Comparison of ENCODE assay signal across 1 cellular context in the genomic region with DNA sequence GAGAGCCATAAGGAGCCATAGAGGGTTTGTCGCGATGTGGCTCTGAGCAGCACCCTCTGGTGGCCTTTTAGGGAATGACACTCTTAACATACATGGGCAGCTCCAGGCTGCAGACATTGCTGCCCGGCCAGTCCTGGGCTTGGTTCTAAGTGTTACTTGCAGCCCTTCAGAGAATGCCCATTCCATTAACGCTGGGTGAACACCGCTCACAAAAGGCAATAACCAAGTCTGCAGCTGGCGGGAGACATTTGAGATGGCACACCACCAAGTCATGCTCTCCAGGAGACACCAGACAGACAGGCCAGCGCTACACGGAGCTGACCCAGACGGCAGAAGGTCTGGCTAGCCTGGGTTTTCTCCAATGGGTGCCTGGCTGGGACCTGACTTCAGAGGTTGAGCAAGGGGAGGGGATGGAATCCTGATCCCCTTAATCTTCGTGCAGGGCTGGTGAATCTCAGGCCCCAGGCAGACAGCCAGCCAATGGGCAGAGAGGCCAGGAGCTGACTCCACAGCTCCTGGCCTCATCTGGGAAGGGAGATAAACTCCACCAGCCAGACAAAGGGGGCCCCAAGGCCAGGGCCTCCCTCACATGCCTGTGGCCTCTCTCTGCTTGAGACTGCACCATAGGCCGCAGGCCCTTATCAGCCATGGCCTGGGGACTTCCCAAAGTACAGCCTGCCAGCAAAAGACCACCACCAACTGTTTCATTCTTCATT.
TF ChIP-seq lines count a peak whose summit lies in the region.

No MANE protein-coding gene starts in this region.

TF ChIP-seq in HepG2, 621 proteins besides CTCF, POLR2A, EP300 and RAD21 (continued from another document and continues in another):
- TF ChIP-seq, protein P1, sequence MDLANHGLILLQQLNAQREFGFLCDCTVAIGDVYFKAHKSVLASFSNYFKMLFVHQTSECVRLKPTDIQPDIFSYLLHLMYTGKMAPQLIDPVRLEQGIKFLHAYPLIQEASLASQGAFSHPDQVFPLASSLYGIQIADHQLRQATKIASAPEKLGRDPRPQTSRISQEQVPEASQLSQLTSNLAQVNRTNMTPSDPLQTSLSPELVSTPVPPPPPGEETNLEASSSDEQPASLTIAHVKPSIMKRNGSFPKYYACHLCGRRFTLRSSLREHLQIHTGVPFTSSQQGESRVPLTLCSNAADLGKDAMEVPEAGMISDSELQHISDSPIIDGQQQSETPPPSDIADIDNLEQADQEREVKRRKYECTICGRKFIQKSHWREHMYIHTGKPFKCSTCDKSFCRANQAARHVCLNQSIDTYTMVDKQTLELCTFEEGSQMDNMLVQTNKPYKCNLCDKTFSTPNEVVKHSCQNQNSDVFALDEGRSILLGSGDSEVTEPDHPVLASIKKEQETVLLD (CRISPR knock-in tag; IDR thresholded peaks at IDR 0.05; ENCODE audit: low read depth): no peak
- TF ChIP-seq ZSCAN30 (CRISPR knock-in tag; IDR thresholded peaks at IDR 0.05): no peak
- TF ChIP-seq ATF7-NPFF (CRISPR knock-in tag; IDR thresholded peaks at IDR 0.05; ENCODE audit: low read depth): peak; percentile 56; the same call in 1 of the 2 replicates
- no peak for TF ChIP-seq TBX3 (IDR thresholded peaks at IDR 0.05; ENCODE audit: borderline replicate concordance)
- 0 out of 2 replicates have a peak, but pooled peaks have one; percentile 61 for TF ChIP-seq ZSCAN20 (CRISPR knock-in tag; IDR thresholded peaks at IDR 0.05; ENCODE audit: borderline replicate concordance)
- TF ChIP-seq ONECUT2 (CRISPR knock-in tag; IDR thresholded peaks at IDR 0.05): no peak
- no peak for TF ChIP-seq FOXA1 (IDR thresholded peaks at IDR 0.05)
- no peak for TF ChIP-seq FOXA1 (CRISPR knock-in tag; IDR thresholded peaks at IDR 0.05)
- TF ChIP-seq ZMYM4 (CRISPR knock-in tag; IDR thresholded peaks at IDR 0.05): peak; percentile 75
- no peak for TF ChIP-seq ZNF773 (CRISPR knock-in tag; IDR thresholded peaks at IDR 0.05; ENCODE audit: borderline replicate concordance)
- TF ChIP-seq ZNF432 (CRISPR knock-in tag; IDR thresholded peaks at IDR 0.05; ENCODE audit: borderline replicate concordance): no peak
- peak; percentile 68; the same call in 1 of the 2 replicates for TF ChIP-seq MYC (CRISPR knock-in tag; IDR thresholded peaks at IDR 0.05; ENCODE audit: borderline replicate concordance)
- TF ChIP-seq NR1H2 (CRISPR knock-in tag; IDR thresholded peaks at IDR 0.05; ENCODE audit: borderline replicate concordance, low read depth): no peak
- no peak; the same call in 1 of the 2 replicates for TF ChIP-seq ZMAT3 (CRISPR knock-in tag; conservative IDR thresholded peaks at IDR 0.05)
- TF ChIP-seq CCAR2 (optimal IDR thresholded peaks at IDR 0.05; ENCODE audit: low read depth, low read length): no peak
- no peak for TF ChIP-seq RFXANK (CRISPR knock-in tag; IDR thresholded peaks at IDR 0.05)
- TF ChIP-seq REXO4 (CRISPR knock-in tag; IDR thresholded peaks at IDR 0.05; ENCODE audit: borderline replicate concordance): no peak
- TF ChIP-seq, protein P2, sequence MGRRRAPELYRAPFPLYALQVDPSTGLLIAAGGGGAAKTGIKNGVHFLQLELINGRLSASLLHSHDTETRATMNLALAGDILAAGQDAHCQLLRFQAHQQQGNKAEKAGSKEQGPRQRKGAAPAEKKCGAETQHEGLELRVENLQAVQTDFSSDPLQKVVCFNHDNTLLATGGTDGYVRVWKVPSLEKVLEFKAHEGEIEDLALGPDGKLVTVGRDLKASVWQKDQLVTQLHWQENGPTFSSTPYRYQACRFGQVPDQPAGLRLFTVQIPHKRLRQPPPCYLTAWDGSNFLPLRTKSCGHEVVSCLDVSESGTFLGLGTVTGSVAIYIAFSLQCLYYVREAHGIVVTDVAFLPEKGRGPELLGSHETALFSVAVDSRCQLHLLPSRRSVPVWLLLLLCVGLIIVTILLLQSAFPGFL (CRISPR knock-in tag; IDR thresholded peaks at IDR 0.05): no peak
- no peak for TF ChIP-seq GTF3A (CRISPR knock-in tag; conservative IDR thresholded peaks at IDR 0.05)
- no peak for TF ChIP-seq ZNF562 (CRISPR knock-in tag; IDR thresholded peaks at IDR 0.05; ENCODE audit: borderline replicate concordance)
- no peak for TF ChIP-seq JDP2 (CRISPR knock-in tag; IDR thresholded peaks at IDR 0.05; ENCODE audit: borderline replicate concordance)
- TF ChIP-seq, protein P3, sequence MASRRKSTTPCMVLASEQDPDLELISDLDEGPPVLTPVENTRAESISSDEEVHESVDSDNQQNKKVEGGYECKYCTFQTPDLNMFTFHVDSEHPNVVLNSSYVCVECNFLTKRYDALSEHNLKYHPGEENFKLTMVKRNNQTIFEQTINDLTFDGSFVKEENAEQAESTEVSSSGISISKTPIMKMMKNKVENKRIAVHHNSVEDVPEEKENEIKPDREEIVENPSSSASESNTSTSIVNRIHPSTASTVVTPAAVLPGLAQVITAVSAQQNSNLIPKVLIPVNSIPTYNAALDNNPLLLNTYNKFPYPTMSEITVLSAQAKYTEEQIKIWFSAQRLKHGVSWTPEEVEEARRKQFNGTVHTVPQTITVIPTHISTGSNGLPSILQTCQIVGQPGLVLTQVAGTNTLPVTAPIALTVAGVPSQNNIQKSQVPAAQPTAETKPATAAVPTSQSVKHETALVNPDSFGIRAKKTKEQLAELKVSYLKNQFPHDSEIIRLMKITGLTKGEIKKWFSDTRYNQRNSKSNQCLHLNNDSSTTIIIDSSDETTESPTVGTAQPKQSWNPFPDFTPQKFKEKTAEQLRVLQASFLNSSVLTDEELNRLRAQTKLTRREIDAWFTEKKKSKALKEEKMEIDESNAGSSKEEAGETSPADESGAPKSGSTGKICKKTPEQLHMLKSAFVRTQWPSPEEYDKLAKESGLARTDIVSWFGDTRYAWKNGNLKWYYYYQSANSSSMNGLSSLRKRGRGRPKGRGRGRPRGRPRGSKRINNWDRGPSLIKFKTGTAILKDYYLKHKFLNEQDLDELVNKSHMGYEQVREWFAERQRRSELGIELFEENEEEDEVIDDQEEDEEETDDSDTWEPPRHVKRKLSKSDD (CRISPR knock-in tag; IDR thresholded peaks at IDR 0.05; ENCODE audit: low read depth): no peak
- 0 out of 2 replicates have a peak, but pooled peaks have one; percentile 46 for TF ChIP-seq KDM5B (CRISPR knock-in tag; IDR thresholded peaks at IDR 0.05; ENCODE audit: borderline replicate concordance)
- no peak for TF ChIP-seq ZNF563 (CRISPR knock-in tag; IDR thresholded peaks at IDR 0.05)
- TF ChIP-seq CENPX (CRISPR knock-in tag; IDR thresholded peaks at IDR 0.05): no peak
- no peak for TF ChIP-seq POLR2AphosphoS5 (IDR thresholded peaks at IDR 0.05; ENCODE audit: low read depth, low read length)
- TF ChIP-seq, protein P4, sequence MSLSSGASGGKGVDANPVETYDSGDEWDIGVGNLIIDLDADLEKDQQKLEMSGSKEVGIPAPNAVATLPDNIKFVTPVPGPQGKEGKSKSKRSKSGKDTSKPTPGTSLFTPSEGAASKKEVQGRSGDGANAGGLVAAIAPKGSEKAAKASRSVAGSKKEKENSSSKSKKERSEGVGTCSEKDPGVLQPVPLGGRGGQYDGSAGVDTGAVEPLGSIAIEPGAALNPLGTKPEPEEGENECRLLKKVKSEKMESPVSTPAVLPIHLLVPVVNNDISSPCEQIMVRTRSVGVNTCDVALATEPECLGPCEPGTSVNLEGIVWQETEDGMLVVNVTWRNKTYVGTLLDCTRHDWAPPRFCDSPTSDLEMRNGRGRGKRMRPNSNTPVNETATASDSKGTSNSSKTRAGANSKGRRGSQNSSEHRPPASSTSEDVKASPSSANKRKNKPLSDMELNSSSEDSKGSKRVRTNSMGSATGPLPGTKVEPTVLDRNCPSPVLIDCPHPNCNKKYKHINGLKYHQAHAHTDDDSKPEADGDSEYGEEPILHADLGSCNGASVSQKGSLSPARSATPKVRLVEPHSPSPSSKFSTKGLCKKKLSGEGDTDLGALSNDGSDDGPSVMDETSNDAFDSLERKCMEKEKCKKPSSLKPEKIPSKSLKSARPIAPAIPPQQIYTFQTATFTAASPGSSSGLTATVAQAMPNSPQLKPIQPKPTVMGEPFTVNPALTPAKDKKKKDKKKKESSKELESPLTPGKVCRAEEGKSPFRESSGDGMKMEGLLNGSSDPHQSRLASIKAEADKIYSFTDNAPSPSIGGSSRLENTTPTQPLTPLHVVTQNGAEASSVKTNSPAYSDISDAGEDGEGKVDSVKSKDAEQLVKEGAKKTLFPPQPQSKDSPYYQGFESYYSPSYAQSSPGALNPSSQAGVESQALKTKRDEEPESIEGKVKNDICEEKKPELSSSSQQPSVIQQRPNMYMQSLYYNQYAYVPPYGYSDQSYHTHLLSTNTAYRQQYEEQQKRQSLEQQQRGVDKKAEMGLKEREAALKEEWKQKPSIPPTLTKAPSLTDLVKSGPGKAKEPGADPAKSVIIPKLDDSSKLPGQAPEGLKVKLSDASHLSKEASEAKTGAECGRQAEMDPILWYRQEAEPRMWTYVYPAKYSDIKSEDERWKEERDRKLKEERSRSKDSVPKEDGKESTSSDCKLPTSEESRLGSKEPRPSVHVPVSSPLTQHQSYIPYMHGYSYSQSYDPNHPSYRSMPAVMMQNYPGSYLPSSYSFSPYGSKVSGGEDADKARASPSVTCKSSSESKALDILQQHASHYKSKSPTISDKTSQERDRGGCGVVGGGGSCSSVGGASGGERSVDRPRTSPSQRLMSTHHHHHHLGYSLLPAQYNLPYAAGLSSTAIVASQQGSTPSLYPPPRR (CRISPR knock-in tag; IDR thresholded peaks at IDR 0.05; ENCODE audit: borderline replicate concordance): no peak
- TF ChIP-seq ARNT2 (CRISPR knock-in tag; IDR thresholded peaks at IDR 0.05; ENCODE audit: low read depth): 0 out of 2 replicates have a peak, but pooled peaks have one; percentile 40
- no peak for TF ChIP-seq KDM6A (CRISPR knock-in tag; IDR thresholded peaks at IDR 0.05; ENCODE audit: low read depth)
- no peak for TF ChIP-seq TOE1 (CRISPR knock-in tag; IDR thresholded peaks at IDR 0.05)
- no peak; the same call in 1 of the 2 replicates for TF ChIP-seq ZNF766 (CRISPR knock-in tag; IDR thresholded peaks at IDR 0.05; ENCODE audit: borderline replicate concordance)
- no peak for TF ChIP-seq ZSCAN9 (CRISPR knock-in tag; IDR thresholded peaks at IDR 0.05; ENCODE audit: borderline replicate concordance)
- no peak for TF ChIP-seq NFYC (CRISPR knock-in tag; IDR thresholded peaks at IDR 0.05)
- no peak for TF ChIP-seq KLF16 (CRISPR knock-in tag; IDR thresholded peaks at IDR 0.05)
- no peak for TF ChIP-seq RXRA (CRISPR knock-in tag; IDR thresholded peaks at IDR 0.05)
- TF ChIP-seq, protein P5, sequence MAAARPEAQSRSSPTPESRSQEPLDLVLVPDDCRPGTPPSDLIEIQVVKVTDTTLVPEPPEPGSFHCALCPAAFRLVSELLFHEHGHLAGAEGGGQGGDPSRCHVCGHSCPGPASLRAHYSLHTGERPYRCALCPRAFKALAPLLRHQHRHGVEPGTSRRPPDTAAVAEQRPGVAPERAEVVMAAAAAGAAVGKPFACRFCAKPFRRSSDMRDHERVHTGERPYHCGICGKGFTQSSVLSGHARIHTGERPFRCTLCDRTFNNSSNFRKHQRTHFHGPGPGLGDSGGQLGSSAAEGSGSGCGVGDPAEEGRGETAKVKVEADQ (CRISPR knock-in tag; IDR thresholded peaks at IDR 0.05; ENCODE audit: borderline replicate concordance): no peak
- TF ChIP-seq, protein P6, sequence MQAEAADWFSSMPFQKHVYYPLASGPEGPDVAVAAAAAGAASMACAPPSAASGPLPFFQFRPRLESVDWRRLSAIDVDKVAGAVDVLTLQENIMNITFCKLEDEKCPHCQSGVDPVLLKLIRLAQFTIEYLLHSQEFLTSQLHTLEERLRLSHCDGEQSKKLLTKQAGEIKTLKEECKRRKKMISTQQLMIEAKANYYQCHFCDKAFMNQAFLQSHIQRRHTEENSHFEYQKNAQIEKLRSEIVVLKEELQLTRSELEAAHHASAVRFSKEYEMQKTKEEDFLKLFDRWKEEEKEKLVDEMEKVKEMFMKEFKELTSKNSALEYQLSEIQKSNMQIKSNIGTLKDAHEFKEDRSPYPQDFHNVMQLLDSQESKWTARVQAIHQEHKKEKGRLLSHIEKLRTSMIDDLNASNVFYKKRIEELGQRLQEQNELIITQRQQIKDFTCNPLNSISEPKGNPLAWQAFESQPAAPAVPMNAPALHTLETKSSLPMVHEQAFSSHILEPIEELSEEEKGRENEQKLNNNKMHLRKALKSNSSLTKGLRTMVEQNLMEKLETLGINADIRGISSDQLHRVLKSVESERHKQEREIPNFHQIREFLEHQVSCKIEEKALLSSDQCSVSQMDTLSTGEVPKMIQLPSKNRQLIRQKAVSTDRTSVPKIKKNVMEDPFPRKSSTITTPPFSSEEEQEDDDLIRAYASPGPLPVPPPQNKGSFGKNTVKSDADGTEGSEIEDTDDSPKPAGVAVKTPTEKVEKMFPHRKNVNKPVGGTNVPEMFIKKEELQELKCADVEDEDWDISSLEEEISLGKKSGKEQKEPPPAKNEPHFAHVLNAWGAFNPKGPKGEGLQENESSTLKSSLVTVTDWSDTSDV (CRISPR knock-in tag; IDR thresholded peaks at IDR 0.05): 0 out of 2 replicates have a peak, but pooled peaks have one; percentile 34
- TF ChIP-seq ZFP36 (IDR thresholded peaks at IDR 0.05; ENCODE audit: borderline replicate concordance, low read depth, low read length, partially characterized antibody): no peak
- TF ChIP-seq ARHGAP35 (CRISPR knock-in tag; IDR thresholded peaks at IDR 0.05; ENCODE audit: borderline replicate concordance): no peak
- TF ChIP-seq, protein P7, sequence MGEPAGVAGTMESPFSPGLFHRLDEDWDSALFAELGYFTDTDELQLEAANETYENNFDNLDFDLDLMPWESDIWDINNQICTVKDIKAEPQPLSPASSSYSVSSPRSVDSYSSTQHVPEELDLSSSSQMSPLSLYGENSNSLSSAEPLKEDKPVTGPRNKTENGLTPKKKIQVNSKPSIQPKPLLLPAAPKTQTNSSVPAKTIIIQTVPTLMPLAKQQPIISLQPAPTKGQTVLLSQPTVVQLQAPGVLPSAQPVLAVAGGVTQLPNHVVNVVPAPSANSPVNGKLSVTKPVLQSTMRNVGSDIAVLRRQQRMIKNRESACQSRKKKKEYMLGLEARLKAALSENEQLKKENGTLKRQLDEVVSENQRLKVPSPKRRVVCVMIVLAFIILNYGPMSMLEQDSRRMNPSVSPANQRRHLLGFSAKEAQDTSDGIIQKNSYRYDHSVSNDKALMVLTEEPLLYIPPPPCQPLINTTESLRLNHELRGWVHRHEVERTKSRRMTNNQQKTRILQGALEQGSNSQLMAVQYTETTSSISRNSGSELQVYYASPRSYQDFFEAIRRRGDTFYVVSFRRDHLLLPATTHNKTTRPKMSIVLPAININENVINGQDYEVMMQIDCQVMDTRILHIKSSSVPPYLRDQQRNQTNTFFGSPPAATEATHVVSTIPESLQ (CRISPR knock-in tag; conservative IDR thresholded peaks at IDR 0.05): no peak
- TF ChIP-seq, protein P8, sequence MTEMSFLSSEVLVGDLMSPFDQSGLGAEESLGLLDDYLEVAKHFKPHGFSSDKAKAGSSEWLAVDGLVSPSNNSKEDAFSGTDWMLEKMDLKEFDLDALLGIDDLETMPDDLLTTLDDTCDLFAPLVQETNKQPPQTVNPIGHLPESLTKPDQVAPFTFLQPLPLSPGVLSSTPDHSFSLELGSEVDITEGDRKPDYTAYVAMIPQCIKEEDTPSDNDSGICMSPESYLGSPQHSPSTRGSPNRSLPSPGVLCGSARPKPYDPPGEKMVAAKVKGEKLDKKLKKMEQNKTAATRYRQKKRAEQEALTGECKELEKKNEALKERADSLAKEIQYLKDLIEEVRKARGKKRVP (CRISPR knock-in tag; IDR thresholded peaks at IDR 0.05): no peak
- TF ChIP-seq SMC3 (IDR thresholded peaks at IDR 0.05; ENCODE audit: low read length): peak; percentile 96
- no peak for TF ChIP-seq ZNF720 (CRISPR knock-in tag; IDR thresholded peaks at IDR 0.05)
- TF ChIP-seq ZNF83 (CRISPR knock-in tag; IDR thresholded peaks at IDR 0.05; ENCODE audit: borderline replicate concordance): no peak
- no peak for TF ChIP-seq KAT8 (CRISPR knock-in tag; IDR thresholded peaks at IDR 0.05)
- TF ChIP-seq, protein P9, sequence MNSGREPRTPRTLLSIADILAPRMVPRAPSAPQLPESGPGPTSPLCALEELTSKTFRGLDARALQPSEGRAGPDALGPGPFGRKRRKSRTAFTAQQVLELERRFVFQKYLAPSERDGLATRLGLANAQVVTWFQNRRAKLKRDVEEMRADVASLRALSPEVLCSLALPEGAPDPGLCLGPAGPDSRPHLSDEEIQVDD (CRISPR knock-in tag; IDR thresholded peaks at IDR 0.05; ENCODE audit: borderline replicate concordance): no peak
